In genomic region chr7:87217983-87218653, GRCh38 we compare ENCODE assay signal across 10 cellular contexts. TPM values are rescaled to one million over a fixed set of nuclear protein-coding genes. Genes with fewer than 3 reads are reported as not detected.
DNase-seq lines count a peak whose midpoint lies in the region; TF ChIP-seq lines count a peak whose summit lies in the region.
"Had no signal": no experiment of that assay in that cellular context is flagged by ENCODE, and none has a peak within 500 bp of the region (broad histone marks: within the 10 kb centered on the region; RNA-seq: fewer than 3 reads in every experiment).

No MANE protein-coding gene starts in this region.

- 49 to 56% (median 54%) methylated on average over 9 of the region's 9 CpGs for WGBS in spleen, 5 donors

- H3K27me3 ChIP-seq in spleen (replicated peaks in 1 of 7) = peaks cover 0 to 25% (median 0%) of the 10 kb centered on the region in 7 donors

- peak overlapping the region; percentile 80 to 98 (median 92) for H3K27ac ChIP-seq in spleen

- TF ChIP-seq CTCF in WI38 (IDR thresholded peaks at IDR 0.05; ENCODE audit: low read depth, low read length) (no peak), foreskin fibroblast (IDR thresholded peaks at IDR 0.05; ENCODE audit: low read depth, low read length) (no peak), spleen (IDR thresholded peaks at IDR 0.05 in 8 of 11, conservative IDR thresholded peaks at IDR 0.05 in 3 of 11) (no peak)

- H3K9me3 ChIP-seq in spleen = no peaks in the 10 kb centered on the region

- H3K4me3 ChIP-seq in WI38 (ENCODE audit: low read depth, low read length) (peak overlapping the region; percentile 89), foreskin fibroblast (ENCODE audit: low read depth in 1 of 2, low read length in 2 of 2) (peak overlapping the region; percentile 91 to 98), spleen (peak overlapping the region; percentile 67 to 98 (median 94))

- intact Hi-C loops in spleen (cut with DNase I; ENCODE audit: low total_unique reads) = no loop called here

- TF ChIP-seq POLR2A in GM19099 (IDR thresholded peaks at IDR 0.05; ENCODE audit: extremely low read depth, insufficient read length, low read depth) (peak; percentile 44), spleen (IDR thresholded peaks at IDR 0.05) (no peak)

- peaks cover 14 to 74% (median 68%) of the 10 kb centered on the region in 6 donors for H3K4me1 ChIP-seq in spleen

- H3K36me3 ChIP-seq in spleen = no peaks in the 10 kb centered on the region

- DNase-seq in foreskin fibroblast (no peak), spleen (no peak), putamen (ENCODE audit: low spot score) (no peak), DMS153 (lab: John Stamatoyannopoulos, UW) (no peak), NCI-H2029 treated with DMSO at 0.1 percent for 48 hours (lab: John Stamatoyannopoulos, UW) (no peak), RPMI8226 (no peak)
- DNase-seq: NCI-H1436 treated with DMSO at 0.1 percent for 48 hours, posterior cingulate gyrus had no signal

RNA-seq across cellular contexts. Expression of gene TMEM243, which starts 1.4 kb away (rescaled TPM):
- 100 to 1,000 TPM in 1 of 7 donors, 10 to 100 TPM in 6; 45.4 to 144 (median 57.2) TPM for total RNA-seq in spleen
- 100 to 1,000 TPM in 1 of 3 donors, 10 to 100 TPM in 2; 80.4 to 106 (median 95.0) TPM for polyA plus RNA-seq in spleen
